Comparison of ENCODE assay signal across 9 cellular contexts in genomic region chr5:179343902-179344300, GRCh38. TPM values are rescaled to one million over a fixed set of nuclear protein-coding genes. Genes with fewer than 3 reads are reported as not detected.
DNase-seq lines count a peak whose midpoint lies in the region; ATAC-seq and TF ChIP-seq lines count a peak whose summit lies in the region.
"Had no signal": no experiment of that assay in that cellular context is flagged by ENCODE, and none has a peak within 500 bp of the region (broad histone marks: within the 10 kb centered on the region; RNA-seq: fewer than 3 reads in every experiment).

No MANE protein-coding gene starts in this region.

- H3K4me1 ChIP-seq in SK-N-SH (ENCODE audit: control insufficient read depth in 1 of 2, insufficient read depth in 2 of 2, low read depth in 1 of 2, low read length in 1 of 2): peaks cover 0 to 51% of the 10 kb centered on the region in 2 experiments; a peak in 1 of 4 replicates
- H3K4me1 ChIP-seq in heart left ventricle: peaks cover 0 to 35% (median 16%) of the 10 kb centered on the region in 12 donors

- H3K4me3 ChIP-seq in SK-N-SH (ENCODE audit: low read depth in 2 of 2, low read length in 1 of 2): peak overlapping the region in 1 of 2 experiments; percentile 58; a peak in 2 of 4 replicates
- peak overlapping the region; percentile 44 to 71 (median 56) for H3K4me3 ChIP-seq in heart left ventricle

- CTCF ChIA-PET in SK-N-SH (lab: Yijun Ruan, JAX): interaction anchor here (0.5 to 3.1 kb wide), 29 partner anchors 9 to 202 kb away, joined by 3 to 27 read pairs (median 4); no protein-coding TSS in a partner anchor

- no peak overlapping the region for H3K4me2 ChIP-seq in SK-N-SH

- no peak overlapping the region for H2AFZ ChIP-seq in SK-N-SH (ENCODE audit: low read depth)

- no peaks in the 10 kb centered on the region for H3F3A ChIP-seq in SK-N-SH (replicated peaks; ENCODE audit: insufficient read depth)

- H3K27ac ChIP-seq in SK-N-SH (ENCODE audit: low read depth in 2 of 2, low read length in 1 of 2) (peak overlapping the region in 1 of 2 experiments; percentile 90; a peak in 2 of 4 replicates), heart left ventricle (peak overlapping the region in 2 of 12 donors; percentile 46 to 61)

- TF ChIP-seq POLR2A in heart left ventricle (IDR thresholded peaks at IDR 0.05): no peak

- H3K9me2 ChIP-seq in SK-N-SH: no peaks in the 10 kb centered on the region

- intact Hi-C loops in heart left ventricle (cut with DNase I) (loop anchor here in 7 of 10 donors (5.0 to 10.0 kb wide), 4 partner anchors 69 to 179 kb away; no protein-coding TSS in a partner anchor), sciatic nerve (cut with DNase I) (loop anchor here (10.0 kb wide), 1 partner anchor 179 kb away; no protein-coding TSS in a partner anchor)

- TF ChIP-seq CTCF in GM12873 (IDR thresholded peaks at IDR 0.05; ENCODE audit: insufficient read depth, low read depth, low read length, missing control alignments) (peak; percentile 3), SK-N-SH (IDR thresholded peaks at IDR 0.05) (no peak), heart left ventricle (IDR thresholded peaks at IDR 0.05) (peak in 8 of 12 donors; percentile 18 to 45 (median 32))

- H3K79me2 ChIP-seq in SK-N-SH (ENCODE audit: insufficient read depth): no peaks in the 10 kb centered on the region

- H4K20me1 ChIP-seq in SK-N-SH (ENCODE audit: insufficient read depth): no peaks in the 10 kb centered on the region

- DNase-seq in SK-N-SH: peak; percentile 85
- DNase-seq in heart left ventricle: peak in 1 of 5 donors; percentile 42
- peak; percentile 73 for DNase-seq in sciatic nerve (ENCODE audit: low spot score)
- no peak for DNase-seq in T-helper 9 cell
- no peak for DNase-seq in activated gamma-delta T cell treated with Interleukin-2 at 50 U/mL for 16 hours
- DNase-seq in NCI-H2081 treated with DMSO at 0.1 percent for 48 hours (lab: John Stamatoyannopoulos, UW): no peak

- H3K9me3 ChIP-seq in SK-N-SH (no peaks in the 10 kb centered on the region), heart left ventricle (no peaks in the 10 kb centered on the region)

- H3K36me3 ChIP-seq in SK-N-SH (replicated peaks in 1 of 2; ENCODE audit: control insufficient read depth in 1 of 2, insufficient read depth in 2 of 2, low read length in 1 of 2): no peaks in the 10 kb centered on the region
- H3K36me3 ChIP-seq in heart left ventricle: peaks cover 0 to 3% (median 0%) of the 10 kb centered on the region in 9 donors

- 9% methylated on average over 6 of the region's 40 CpGs for WGBS in SK-N-SH (ENCODE audit: low lambda C conversion rate)
- WGBS in heart left ventricle, 4 donors: 1 to 2% (median 1%) methylated on average over 20 to 40 of the region's 40 CpGs; no CpG with 5 or more reads in 1 of the 4 donors

- H3K9ac ChIP-seq in SK-N-SH: no peak overlapping the region

- ATAC-seq in heart left ventricle: peak in 2 of 4 donors; percentile 28 to 61
- peak; percentile 75 for ATAC-seq in sciatic nerve
- ATAC-seq in GM18907 (IDR thresholded peaks at IDR 0.05; ENCODE audit: unreplicated experiment): no peak

- POLR2A ChIA-PET in SK-N-SH (lab: Yijun Ruan, JAX): interaction anchor here (1.0 kb wide), 1 partner anchor 20 kb away, joined by 3 read pairs; no protein-coding TSS in a partner anchor

- TF ChIP-seq EP300 in SK-N-SH (IDR thresholded peaks at IDR 0.05; ENCODE audit: borderline replicate concordance in 1 of 2, low read depth in 1 of 2, low read length in 1 of 2): no peak

- TF ChIP-seq RAD21 in SK-N-SH (IDR thresholded peaks at IDR 0.05; ENCODE audit: low read length): peak; percentile 46

- no peaks in the 10 kb centered on the region for H3K27me3 ChIP-seq in SK-N-SH (ENCODE audit: insufficient read depth)
- peaks cover 16 to 70% (median 38%) of the 10 kb centered on the region in 9 donors for H3K27me3 ChIP-seq in heart left ventricle

TF ChIP-seq in SK-N-SH, 30 proteins besides CTCF, POLR2A, EP300 and RAD21:
- TF ChIP-seq MEF2A (IDR thresholded peaks at IDR 0.05; ENCODE audit: borderline replicate concordance, low read depth) (no peak), TAF1 (IDR thresholded peaks at IDR 0.05; ENCODE audit: borderline replicate concordance, low read depth, low read length) (no peak), PBX3 (IDR thresholded peaks at IDR 0.05) (no peak), POLR2AphosphoS5 (IDR thresholded peaks at IDR 0.05; ENCODE audit: low read depth, low read length) (no peak), EZH2phosphoT487 (IDR thresholded peaks at IDR 0.05; ENCODE audit: borderline replicate concordance, low read depth) (no peak), RXRA (IDR thresholded peaks at IDR 0.05; ENCODE audit: borderline replicate concordance, low read depth) (no peak), MXI1 (IDR thresholded peaks at IDR 0.05; ENCODE audit: low read depth, low read length) (peak; percentile 56), SMC3 (IDR thresholded peaks at IDR 0.05; ENCODE audit: low read depth, low read length) (peak; percentile 26; the same call in 1 of the 2 replicates), NRF1 (IDR thresholded peaks at IDR 0.05; ENCODE audit: low read depth, low read length) (no peak), FOXM1 (IDR thresholded peaks at IDR 0.05; ENCODE audit: low read depth) (no peak), SIN3A (IDR thresholded peaks at IDR 0.05; ENCODE audit: borderline replicate concordance, low read depth, low read length) (no peak), TEAD4 (IDR thresholded peaks at IDR 0.05; ENCODE audit: borderline replicate concordance, insufficient read depth) (no peak), IRF3 (IDR thresholded peaks at IDR 0.05; ENCODE audit: low read depth, low read length) (no peak), USF1 (IDR thresholded peaks at IDR 0.05; ENCODE audit: borderline replicate concordance, low read depth) (no peak), FOXJ3 (CRISPR knock-in tag; IDR thresholded peaks at IDR 0.05) (no peak)

RNA-seq across cellular contexts. Expression of gene ADAMTS2, which starts 1.4 kb away (rescaled TPM):
- polyA plus RNA-seq in SK-N-SH (2012; rRNA removed): 0.12 and 0.57 TPM in 2 replicates
- 0.21 and 0.67 TPM in 2 replicates for polyA plus RNA-seq in SK-N-SH (2012; cell fraction: cytosol; rRNA removed)
- 0.44 and 1.1 TPM in 2 replicates for polyA plus RNA-seq in SK-N-SH (2012; cell fraction: nucleus; rRNA removed)
- total RNA-seq in heart left ventricle: 10 to 100 TPM in 2 of 9 donors, 1 to 10 TPM in 7; 1.1 to 23.0 (median 5.5) TPM
- 1 to 10 TPM; 1.8 to 6.8 TPM for polyA plus RNA-seq in heart left ventricle
- 25.3 TPM for total RNA-seq in sciatic nerve
- total RNA-seq: endothelial cell of umbilical vein had no signal
- polyA plus RNA-seq: endothelial cell of umbilical vein had no signal

Comparison
In these comparisons a context has a peak if more than half of its experiments do, and no peak if none do; other contexts are left out.
1. DNase-seq: peak in SK-N-SH (single experiment) and sciatic nerve (single experiment); none in T-helper 9 cell (single experiment), activated gamma-delta T cell treated with Interleukin-2 at 50 U/mL for 16 hours (single experiment) and NCI-H2081 treated with DMSO at 0.1 percent for 48 hours (single experiment).